In the genomic region with DNA sequence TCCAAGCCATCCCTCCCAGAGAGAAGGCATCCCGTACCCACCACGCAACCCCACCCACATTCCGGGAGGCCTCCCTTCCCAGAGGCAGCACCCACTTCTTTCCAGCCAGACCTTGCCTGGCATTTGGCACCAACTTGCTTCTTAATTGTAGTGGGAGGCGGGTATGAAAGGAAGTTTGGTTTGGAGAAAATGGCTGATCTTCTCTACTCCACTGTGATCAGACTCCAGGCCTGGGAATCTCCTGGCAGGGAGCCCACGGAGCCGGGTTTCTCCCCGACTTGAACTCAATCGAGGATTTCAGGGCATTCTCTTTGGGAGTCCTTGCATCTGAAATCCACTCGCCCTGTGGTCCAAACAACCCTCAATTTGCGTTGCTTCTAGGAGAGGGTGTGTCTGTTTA, we compare ENCODE assay signal across 1 cellular context.
TF ChIP-seq lines count a peak whose summit lies in the region.

No MANE protein-coding gene starts in this region.

TF ChIP-seq in H1, 55 proteins besides CTCF, POLR2A, EP300 and RAD21 (continued from another document):
- TF ChIP-seq, protein P1, sequence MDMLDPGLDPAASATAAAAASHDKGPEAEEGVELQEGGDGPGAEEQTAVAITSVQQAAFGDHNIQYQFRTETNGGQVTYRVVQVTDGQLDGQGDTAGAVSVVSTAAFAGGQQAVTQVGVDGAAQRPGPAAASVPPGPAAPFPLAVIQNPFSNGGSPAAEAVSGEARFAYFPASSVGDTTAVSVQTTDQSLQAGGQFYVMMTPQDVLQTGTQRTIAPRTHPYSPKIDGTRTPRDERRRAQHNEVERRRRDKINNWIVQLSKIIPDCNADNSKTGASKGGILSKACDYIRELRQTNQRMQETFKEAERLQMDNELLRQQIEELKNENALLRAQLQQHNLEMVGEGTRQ (IDR thresholded peaks at IDR 0.05; ENCODE audit: low read length), result no peak
- TF ChIP-seq EZH2 (IDR thresholded peaks at IDR 0.05; ENCODE audit: low read depth, low read length, severe bottlenecking), result no peak
- no peak for TF ChIP-seq CHD2 (IDR thresholded peaks at IDR 0.05; ENCODE audit: low read length)
- no peak for TF ChIP-seq BCL11A (IDR thresholded peaks at IDR 0.05; ENCODE audit: low read depth in 2 of 2, low read length in 2 of 2)
- TF ChIP-seq RXRA (IDR thresholded peaks at IDR 0.05; ENCODE audit: insufficient read depth, low read depth, low read length), result no peak
- TF ChIP-seq POLR2AphosphoS5 (IDR thresholded peaks at IDR 0.05; ENCODE audit: low read depth, low read length), result no peak
- no peak for TF ChIP-seq CEBPB (IDR thresholded peaks at IDR 0.05; ENCODE audit: low read depth, low read length)
- TF ChIP-seq, protein P2, sequence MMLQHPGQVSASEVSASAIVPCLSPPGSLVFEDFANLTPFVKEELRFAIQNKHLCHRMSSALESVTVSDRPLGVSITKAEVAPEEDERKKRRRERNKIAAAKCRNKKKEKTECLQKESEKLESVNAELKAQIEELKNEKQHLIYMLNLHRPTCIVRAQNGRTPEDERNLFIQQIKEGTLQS (IDR thresholded peaks at IDR 0.05; ENCODE audit: insufficient read depth, low read depth, low read length), result no peak
- TF ChIP-seq EGR1 (IDR thresholded peaks at IDR 0.05; ENCODE audit: borderline replicate concordance, low read depth, low read length), result no peak
